1 cellular context compared by ENCODE assay signal in genomic region chr4:10656420-10656819, GRCh38.
TF ChIP-seq lines count a peak whose summit lies in the region.

No MANE protein-coding gene starts in this region.

TF ChIP-seq in HCT116, 20 proteins besides CTCF, POLR2A, EP300 and RAD21:
- TF ChIP-seq FOSL1 (IDR thresholded peaks at IDR 0.05; ENCODE audit: low read depth), result no peak
- TF ChIP-seq, protein P1, sequence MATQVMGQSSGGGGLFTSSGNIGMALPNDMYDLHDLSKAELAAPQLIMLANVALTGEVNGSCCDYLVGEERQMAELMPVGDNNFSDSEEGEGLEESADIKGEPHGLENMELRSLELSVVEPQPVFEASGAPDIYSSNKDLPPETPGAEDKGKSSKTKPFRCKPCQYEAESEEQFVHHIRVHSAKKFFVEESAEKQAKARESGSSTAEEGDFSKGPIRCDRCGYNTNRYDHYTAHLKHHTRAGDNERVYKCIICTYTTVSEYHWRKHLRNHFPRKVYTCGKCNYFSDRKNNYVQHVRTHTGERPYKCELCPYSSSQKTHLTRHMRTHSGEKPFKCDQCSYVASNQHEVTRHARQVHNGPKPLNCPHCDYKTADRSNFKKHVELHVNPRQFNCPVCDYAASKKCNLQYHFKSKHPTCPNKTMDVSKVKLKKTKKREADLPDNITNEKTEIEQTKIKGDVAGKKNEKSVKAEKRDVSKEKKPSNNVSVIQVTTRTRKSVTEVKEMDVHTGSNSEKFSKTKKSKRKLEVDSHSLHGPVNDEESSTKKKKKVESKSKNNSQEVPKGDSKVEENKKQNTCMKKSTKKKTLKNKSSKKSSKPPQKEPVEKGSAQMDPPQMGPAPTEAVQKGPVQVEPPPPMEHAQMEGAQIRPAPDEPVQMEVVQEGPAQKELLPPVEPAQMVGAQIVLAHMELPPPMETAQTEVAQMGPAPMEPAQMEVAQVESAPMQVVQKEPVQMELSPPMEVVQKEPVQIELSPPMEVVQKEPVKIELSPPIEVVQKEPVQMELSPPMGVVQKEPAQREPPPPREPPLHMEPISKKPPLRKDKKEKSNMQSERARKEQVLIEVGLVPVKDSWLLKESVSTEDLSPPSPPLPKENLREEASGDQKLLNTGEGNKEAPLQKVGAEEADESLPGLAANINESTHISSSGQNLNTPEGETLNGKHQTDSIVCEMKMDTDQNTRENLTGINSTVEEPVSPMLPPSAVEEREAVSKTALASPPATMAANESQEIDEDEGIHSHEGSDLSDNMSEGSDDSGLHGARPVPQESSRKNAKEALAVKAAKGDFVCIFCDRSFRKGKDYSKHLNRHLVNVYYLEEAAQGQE (IDR thresholded peaks at IDR 0.05; ENCODE audit: low read depth), result no peak
- TF ChIP-seq, protein P2, sequence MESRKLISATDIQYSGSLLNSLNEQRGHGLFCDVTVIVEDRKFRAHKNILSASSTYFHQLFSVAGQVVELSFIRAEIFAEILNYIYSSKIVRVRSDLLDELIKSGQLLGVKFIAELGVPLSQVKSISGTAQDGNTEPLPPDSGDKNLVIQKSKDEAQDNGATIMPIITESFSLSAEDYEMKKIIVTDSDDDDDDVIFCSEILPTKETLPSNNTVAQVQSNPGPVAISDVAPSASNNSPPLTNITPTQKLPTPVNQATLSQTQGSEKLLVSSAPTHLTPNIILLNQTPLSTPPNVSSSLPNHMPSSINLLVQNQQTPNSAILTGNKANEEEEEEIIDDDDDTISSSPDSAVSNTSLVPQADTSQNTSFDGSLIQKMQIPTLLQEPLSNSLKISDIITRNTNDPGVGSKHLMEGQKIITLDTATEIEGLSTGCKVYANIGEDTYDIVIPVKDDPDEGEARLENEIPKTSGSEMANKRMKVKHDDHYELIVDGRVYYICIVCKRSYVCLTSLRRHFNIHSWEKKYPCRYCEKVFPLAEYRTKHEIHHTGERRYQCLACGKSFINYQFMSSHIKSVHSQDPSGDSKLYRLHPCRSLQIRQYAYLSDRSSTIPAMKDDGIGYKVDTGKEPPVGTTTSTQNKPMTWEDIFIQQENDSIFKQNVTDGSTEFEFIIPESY (IDR thresholded peaks at IDR 0.05; ENCODE audit: extremely low read depth, insufficient replicate concordance, low read length), result no peak
- no peak for TF ChIP-seq EZH2 (IDR thresholded peaks at IDR 0.05)
- TF ChIP-seq TCF7L2 (IDR thresholded peaks at IDR 0.05; ENCODE audit: borderline replicate concordance, extremely low read depth, insufficient read depth, insufficient read length), result no peak
- TF ChIP-seq SP1 (IDR thresholded peaks at IDR 0.05; ENCODE audit: low read depth), result no peak
- no peak for TF ChIP-seq ATF3 (IDR thresholded peaks at IDR 0.05)
- TF ChIP-seq SRF (IDR thresholded peaks at IDR 0.05; ENCODE audit: low read depth), result no peak
- no peak for TF ChIP-seq ZFX (IDR thresholded peaks at IDR 0.05)
- no peak for TF ChIP-seq POLR2AphosphoS5 (IDR thresholded peaks at IDR 0.05; ENCODE audit: low read depth, low read length)
- no peak for TF ChIP-seq ZNF274 (IDR thresholded peaks at IDR 0.05; ENCODE audit: low read depth, low read length)
- TF ChIP-seq JUND (IDR thresholded peaks at IDR 0.05), result no peak
- no peak for TF ChIP-seq CBX3 (IDR thresholded peaks at IDR 0.05; ENCODE audit: low read depth)
- no peak for TF ChIP-seq SIN3A (IDR thresholded peaks at IDR 0.05; ENCODE audit: low read depth)
